25 cellular contexts compared by ENCODE assay signal in the genomic region with DNA sequence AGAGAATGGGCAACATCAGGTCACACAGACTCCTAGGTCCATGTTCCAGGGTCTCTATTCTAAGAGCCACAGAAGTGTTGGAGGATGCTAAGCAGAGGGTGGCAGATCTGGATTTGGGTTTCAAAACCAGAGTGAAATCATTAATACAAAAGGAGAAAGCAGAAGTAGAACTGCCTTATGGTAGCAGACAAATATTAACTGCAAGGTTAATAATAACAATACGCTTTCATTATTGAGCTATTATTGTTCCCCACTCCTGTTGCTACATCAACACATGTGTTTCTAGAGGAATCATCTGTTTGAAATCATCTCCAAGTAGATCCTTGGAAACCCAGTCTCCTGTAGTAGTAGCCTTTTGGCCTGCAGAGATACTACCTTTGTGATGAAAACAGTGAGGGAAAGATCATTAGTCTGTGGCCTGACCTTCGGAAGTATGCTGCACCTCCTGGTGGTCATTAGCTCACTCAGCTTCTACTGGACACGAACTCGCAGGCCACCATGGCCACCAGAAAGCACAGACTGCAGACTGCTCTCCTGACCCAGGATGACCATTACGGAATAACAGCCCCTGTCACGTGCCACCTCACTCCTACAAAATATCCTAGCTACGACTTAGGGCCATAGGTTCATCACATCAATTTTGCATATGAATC.
DNase-seq lines count a peak whose midpoint lies in the region; FAIRE-seq and TF ChIP-seq lines count a peak whose summit lies in the region.
"Had no signal": no experiment of that assay in that cellular context is flagged by ENCODE, and none has a peak within 500 bp of the region (broad histone marks: within the 10 kb centered on the region; RNA-seq: fewer than 3 reads in every experiment).

No MANE protein-coding gene starts in this region.

- H3K9me3 ChIP-seq in H1 (ENCODE audit: insufficient read depth in 2 of 2, low read depth in 1 of 2, low read length in 1 of 2) (no peaks in the 10 kb centered on the region), MM.1S (replicated peaks; ENCODE audit: insufficient read depth, low read length) (no peaks in the 10 kb centered on the region)
- H3K9me3 ChIP-seq: stomach, tibial artery had no signal

- no peak for TF ChIP-seq POLR2A in H1 (IDR thresholded peaks at IDR 0.05; ENCODE audit: control extremely low read depth in 1 of 2, low read depth in 2 of 2, low read length in 2 of 2)

- no peak overlapping the region for H2BK120ac ChIP-seq in H1 (replicated peaks; ENCODE audit: low read depth, low read length)

- H3K79me1 ChIP-seq in H1 (ENCODE audit: low read depth, low read length): no peaks in the 10 kb centered on the region

- H3F3A ChIP-seq in MM.1S (ENCODE audit: insufficient read depth, low read length): no peaks in the 10 kb centered on the region

- no peak overlapping the region for H3K23ac ChIP-seq in H1 (ENCODE audit: insufficient read length)

- CTCF ChIA-PET in H1 (lab: Charles Lee; ENCODE audit: partially characterized antibody): interaction anchor here (0.7 to 4.2 kb wide), 10 partner anchors 13 to 388 kb away, joined by 3 to 25 read pairs (median 4); no protein-coding TSS in a partner anchor

- TF ChIP-seq CTCF in H1 (IDR thresholded peaks at IDR 0.05; ENCODE audit: control extremely low read depth in 1 of 3, insufficient read depth in 1 of 3, low read depth in 1 of 3, low read length in 3 of 3): peak in 2 of 3 experiments; percentile 51 to 58; a peak in 3 of 4 replicates
- no peak for TF ChIP-seq CTCF in MM.1S (IDR thresholded peaks at IDR 0.05; ENCODE audit: low read length)

- H3K27me3 ChIP-seq in H1 (replicated peaks in 1 of 4; ENCODE audit: control insufficient read depth in 3 of 4, extremely low read depth in 1 of 4, insufficient read depth in 3 of 4, low read length in 3 of 4) (no peaks in the 10 kb centered on the region), MM.1S (replicated peaks; ENCODE audit: insufficient read depth, low read length) (no peaks in the 10 kb centered on the region)
- H3K27me3 ChIP-seq: brain microvascular endothelial cell, tibial artery had no signal

- H3K56ac ChIP-seq in H1 (replicated peaks; ENCODE audit: insufficient read length, low read depth, low read length): no peak overlapping the region

- no peak overlapping the region for H3K14ac ChIP-seq in H1 (ENCODE audit: insufficient read length)

- no peak overlapping the region for H4K8ac ChIP-seq in H1 (ENCODE audit: extremely low read depth, insufficient read depth, low read length)

- no peak overlapping the region for H2AK5ac ChIP-seq in H1 (ENCODE audit: low read depth, low read length)

- DNase-seq in NCI-H748 (lab: John Stamatoyannopoulos, UW; ENCODE audit: unreplicated experiment) (peak; percentile 2), NCI-H748 treated with DMSO at 0.1 percent for 48 hours (lab: John Stamatoyannopoulos, UW) (no peak), HuH-7.5 (ENCODE audit: low spot score) (peak; percentile 4), H1 (ENCODE audit: low read depth in 1 of 2, low spot score in 2 of 2) (no peak), inferior parietal cortex (ENCODE audit: extremely low spot score) (no peak), NCI-H1048 (lab: John Stamatoyannopoulos, UW) (no peak), MM.1S (no peak), NCI-H1694 (lab: John Stamatoyannopoulos, UW) (no peak)
- DNase-seq: 8988T; activated CD4-positive, alpha-beta T cell treated with anti-CD3 and anti-CD28 coated beads, Interleukin-2, amount 10 ng/mL, durations not matched to agents 7 days and 5 days; activated naive CD4-positive, alpha-beta T cell treated with anti-CD3 and anti-CD28 coated beads for 36 hours; activated T-cell treated with anti-CD3 and anti-CD28 coated beads, Interleukin-2, amount 50 U/mL, for 72 hours; AML-193; brain microvascular endothelial cell; DMS79; HCEC 1CT; natural killer cell; NCI-H526 treated with DMSO at 0.1 percent for 48 hours; stomach; tibial artery had no signal

- no peaks in the 10 kb centered on the region for H3K4me1 ChIP-seq in H1 (replicated peaks in 1 of 4; ENCODE audit: control insufficient read depth in 3 of 4, insufficient read depth in 4 of 4, low read length in 3 of 4)
- H3K4me1 ChIP-seq in MM.1S (ENCODE audit: low read length): no peaks in the 10 kb centered on the region
- H3K4me1 ChIP-seq: parathyroid adenoma, stomach had no signal

- TF ChIP-seq RAD21 in H1 (IDR thresholded peaks at IDR 0.05 in 1 of 2, conservative IDR thresholded peaks at IDR 0.05 in 1 of 2; ENCODE audit: low read depth in 2 of 2, low read length in 2 of 2): peak; percentile 60 to 62

- no peak overlapping the region for H2BK20ac ChIP-seq in H1 (ENCODE audit: low read length)

- no peak overlapping the region for H2BK12ac ChIP-seq in H1 (ENCODE audit: low read depth, low read length)

- H2BK15ac ChIP-seq in H1 (ENCODE audit: low read length): no peak overlapping the region

- H3K4me2 ChIP-seq in H1 (ENCODE audit: insufficient read depth in 1 of 2, low read depth in 2 of 2, low read length in 2 of 2) (no peak overlapping the region), MM.1S (ENCODE audit: low read depth, low read length) (no peak overlapping the region)

- H3K9me2 ChIP-seq in MM.1S (replicated peaks; ENCODE audit: insufficient read depth, low read length): no peaks in the 10 kb centered on the region

- H3K23me2 ChIP-seq in H1 (ENCODE audit: low read depth, low read length): no peaks in the 10 kb centered on the region; the same call in 1 of the 2 replicates

- H3K79me2 ChIP-seq in H1 (ENCODE audit: control insufficient read depth in 1 of 2, insufficient read depth in 2 of 2, low read length in 2 of 2): no peaks in the 10 kb centered on the region
- no peaks in the 10 kb centered on the region for H3K79me2 ChIP-seq in MM.1S (ENCODE audit: low read length)
- H3K79me2 ChIP-seq: parathyroid adenoma had no signal

- no peak overlapping the region for H4K91ac ChIP-seq in H1 (replicated peaks; ENCODE audit: insufficient read length, low read length)

- H3K4me3 ChIP-seq in H1 (ENCODE audit: extremely low read depth in 1 of 4, insufficient read depth in 2 of 4, low read depth in 3 of 4, low read length in 4 of 4) (no peak overlapping the region), MM.1S (ENCODE audit: low read length) (no peak overlapping the region)
- H3K4me3 ChIP-seq: GM12878, stomach, tibial artery had no signal

- no peaks in the 10 kb centered on the region for H3K36me3 ChIP-seq in H1 (ENCODE audit: control insufficient read depth in 2 of 4, insufficient read depth in 4 of 4, low read length in 3 of 4)
- H3K36me3 ChIP-seq in MM.1S (replicated peaks; ENCODE audit: insufficient read depth, low read length): no peaks in the 10 kb centered on the region
- H3K36me3 ChIP-seq: brain microvascular endothelial cell, stomach, tibial artery had no signal

- no peaks in the 10 kb centered on the region for H4K20me1 ChIP-seq in H1 (replicated peaks in 1 of 2; ENCODE audit: control insufficient read depth in 1 of 2, insufficient read depth in 2 of 2, low read length in 2 of 2)
- no peaks in the 10 kb centered on the region for H4K20me1 ChIP-seq in MM.1S (ENCODE audit: insufficient read depth, low read length)

- peak overlapping the region; percentile 59; the same call in 1 of the 2 replicates for H2AFZ ChIP-seq in H1 (ENCODE audit: low read length)
- H2AFZ ChIP-seq in MM.1S (ENCODE audit: low read length): no peak overlapping the region
- H2AFZ ChIP-seq: parathyroid adenoma had no signal

- no peak for TF ChIP-seq EP300 in H1 (IDR thresholded peaks at IDR 0.05; ENCODE audit: borderline replicate concordance in 1 of 2, low read depth in 2 of 2, low read length in 2 of 2)

- H3K4ac ChIP-seq in H1 (replicated peaks; ENCODE audit: insufficient read length, low read depth, low read length): no peak overlapping the region

- POLR2A ChIA-PET in H1 (lab: Charles Lee; ENCODE audit: partially characterized antibody): interaction anchor here (0.7 kb wide), 1 partner anchor 24 kb away, joined by 3 read pairs; no protein-coding TSS in a partner anchor

- H3K27ac ChIP-seq in H1 (ENCODE audit: low read depth, low read length): no peak overlapping the region
- no peak overlapping the region for H3K27ac ChIP-seq in MM.1S (ENCODE audit: low read length)
- H3K27ac ChIP-seq: brain microvascular endothelial cell, parathyroid adenoma, stomach, tibial artery, VCaP had no signal

- no peak overlapping the region for H4K5ac ChIP-seq in H1 (ENCODE audit: insufficient read length, low read depth, low read length)

- FAIRE-seq in H1 (lab: Jason Lieb, UNC): no peak
- FAIRE-seq: colon, GM12878, keratinocyte had no signal

- H3K9ac ChIP-seq in H1 (replicated peaks in 1 of 4; ENCODE audit: extremely low read depth in 1 of 4, low read depth in 3 of 4, low read length in 3 of 4) (no peak overlapping the region), MM.1S (ENCODE audit: low read length) (no peak overlapping the region)
- H3K9ac ChIP-seq: parathyroid adenoma had no signal

- H2BK5ac ChIP-seq in H1 (ENCODE audit: low read depth, low read length): no peak overlapping the region

- no peak overlapping the region for H3K18ac ChIP-seq in H1 (ENCODE audit: extremely low read depth, low read length)

- 91% methylated on average over 7 of the region's 7 CpGs; no CpG with 5 or more reads in 1 of the 2 experiments for WGBS in H1 (ENCODE audit: extremely low coverage in 1 of 2, insufficient coverage in 1 of 2, insufficient read length in 1 of 2, insufficient replicate concordance in 2 of 2, low coverage in 1 of 2, low lambda C conversion rate in 2 of 2, missing lambda C conversion rate in 1 of 2), 2 experiments

TF ChIP-seq in H1, 55 proteins besides CTCF, POLR2A, EP300 and RAD21:
- no peak for TF ChIP-seq TBP (IDR thresholded peaks at IDR 0.05; ENCODE audit: low read depth, low read length)

Comparison
In these comparisons a context has a peak if more than half of its experiments do, and no peak if none do; other contexts are left out.
1. DNase-seq: peak in NCI-H748 (single experiment) and HuH-7.5 (single experiment); none in NCI-H748 treated with DMSO at 0.1 percent for 48 hours (single experiment), H1 (0 of 2), inferior parietal cortex (single experiment), NCI-H1048 (single experiment), MM.1S (single experiment) and NCI-H1694 (single experiment).